Comparison of ENCODE assay signal across 8 cellular contexts in the genomic region with DNA sequence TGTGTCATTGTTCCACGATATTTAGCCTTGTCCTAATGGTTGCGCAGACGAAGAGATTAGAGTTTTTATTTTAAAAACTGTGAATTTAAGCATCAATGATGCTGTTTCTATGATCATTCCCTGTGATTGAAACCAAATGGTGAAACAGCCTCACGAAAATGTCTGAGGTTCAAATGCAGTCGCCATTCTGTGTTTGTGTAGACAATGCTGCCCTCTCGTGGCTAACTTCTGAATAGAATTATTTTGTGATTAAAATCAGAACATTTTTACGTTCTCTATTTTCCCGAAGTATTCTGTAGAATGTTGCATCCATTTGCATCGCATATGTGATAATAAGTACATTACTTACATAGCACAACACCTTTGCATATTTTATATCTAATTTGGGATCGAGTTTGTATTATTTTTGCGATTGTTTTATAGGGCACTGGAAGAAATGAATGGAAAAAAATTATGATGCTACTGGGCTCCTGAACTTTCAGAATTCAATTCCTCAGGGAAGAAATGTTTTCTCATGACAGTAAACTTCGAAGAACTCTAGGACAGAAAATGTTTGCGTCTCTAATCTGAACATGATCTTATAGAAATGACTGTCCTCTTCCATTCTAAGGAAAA. TPM values are rescaled to one million over a fixed set of nuclear protein-coding genes. Genes with fewer than 3 reads are reported as not detected.
DNase-seq lines count a peak whose midpoint lies in the region; ATAC-seq, FAIRE-seq and TF ChIP-seq lines count a peak whose summit lies in the region.

No MANE protein-coding gene starts in this region.

- H3K27me3 ChIP-seq in bronchial epithelial cell (ENCODE audit: control insufficient read depth, insufficient read depth, low read length) (no peaks in the 10 kb centered on the region), kidney epithelial cell (ENCODE audit: control insufficient read depth, insufficient read depth, low read length) (no peaks in the 10 kb centered on the region)

- TF ChIP-seq CTCF in bronchial epithelial cell (IDR thresholded peaks at IDR 0.05; ENCODE audit: insufficient read depth, low read length, severe bottlenecking) (peak; percentile 35), kidney epithelial cell (IDR thresholded peaks at IDR 0.05; ENCODE audit: insufficient read depth, low read length, poor library complexity, severe bottlenecking) (peak; percentile 46)

- no peak for FAIRE-seq in bronchial epithelial cell (lab: Jason Lieb, UNC)

- peak; percentile 76 for DNase-seq in DMS53 (lab: John Stamatoyannopoulos, UW)
- DNase-seq in HT-29 (ENCODE audit: low spot score), result peak; percentile 59
- peak; percentile 52 for DNase-seq in RPMI8226
- peak; percentile 58 for DNase-seq in bronchial epithelial cell (ENCODE audit: low read depth)
- DNase-seq in kidney epithelial cell (ENCODE audit: low read depth), result no peak
- peak; percentile 15 to 37 for DNase-seq in stimulated activated CD4-positive, alpha-beta T cell treated with anti-CD3 and anti-CD28 coated beads, Interleukin-4, amount 100 ng/mL, for 48 hours (ENCODE audit: low read depth in 2 of 2)

- H3K4me3 ChIP-seq in bronchial epithelial cell (ENCODE audit: low read depth, low read length) (no peak overlapping the region), kidney epithelial cell (ENCODE audit: low read depth, low read length) (no peak overlapping the region)

- ATAC-seq in GM21423 (IDR thresholded peaks at IDR 0.05; ENCODE audit: unreplicated experiment), result no peak
- no peak for ATAC-seq in GM18873 (IDR thresholded peaks at IDR 0.05; ENCODE audit: low FRiP score, unreplicated experiment)

- H3K36me3 ChIP-seq in bronchial epithelial cell (ENCODE audit: control insufficient read depth, insufficient read depth, low read length) (no peaks in the 10 kb centered on the region), kidney epithelial cell (ENCODE audit: control insufficient read depth, insufficient read depth, low read length) (no peaks in the 10 kb centered on the region)

RNA-seq across cellular contexts. Expression of gene CREB1, which starts 54.8 kb away (rescaled TPM):
- total RNA-seq in HT-29 (2014; rRNA removed; shearing (Covaris generic)), result 23.8 and 31.8 TPM in 2 replicates
- total RNA-seq in bronchial epithelial cell, result 28.3 and 36.9 TPM in 2 replicates
- 54.5 and 54.8 TPM in 2 replicates for total RNA-seq in kidney epithelial cell
